20 cellular contexts compared by ENCODE assay signal in the genomic region with DNA sequence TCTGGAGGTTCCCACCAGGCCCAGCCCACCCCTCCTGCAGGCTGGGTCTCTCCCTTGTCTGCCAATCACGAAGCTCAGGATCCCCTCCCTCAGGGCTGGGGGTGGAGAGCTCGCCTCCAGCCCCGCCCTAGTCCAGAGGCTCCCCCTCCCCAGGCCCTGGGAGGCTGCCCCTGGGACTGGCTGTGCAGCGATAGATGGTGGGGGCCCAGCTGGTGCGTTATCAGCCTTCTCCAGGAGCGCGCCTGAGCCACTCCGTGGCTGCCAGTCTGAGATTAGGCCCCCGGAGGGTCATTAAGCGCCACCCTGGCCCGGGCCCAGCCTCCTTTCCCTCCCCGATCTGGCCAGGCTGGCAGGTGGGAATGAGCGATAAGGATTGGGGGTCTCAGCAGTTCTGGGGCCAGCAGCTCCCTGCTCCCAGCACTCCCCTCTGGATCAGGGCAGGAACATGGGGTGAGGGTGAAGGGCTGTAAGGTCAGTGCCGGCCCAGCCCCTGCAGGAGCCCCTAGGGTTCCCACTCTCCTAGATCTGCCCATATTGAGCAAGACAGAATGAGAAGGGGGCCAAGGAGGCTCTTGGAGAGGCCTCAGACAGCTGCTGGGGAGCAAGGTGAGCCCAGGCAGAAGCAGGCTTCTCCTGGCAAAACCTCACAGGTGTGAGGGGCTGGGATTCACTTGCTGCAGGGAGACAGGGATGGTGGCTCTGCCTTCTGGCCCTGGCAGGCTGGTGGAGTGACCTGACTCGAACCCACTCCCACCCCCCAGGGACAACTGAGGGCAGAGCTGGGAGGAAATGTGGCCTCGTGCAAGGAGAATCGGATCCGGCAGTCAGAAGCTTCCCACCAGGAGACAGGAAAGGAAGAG. TPM values are rescaled to one million over a fixed set of nuclear protein-coding genes. Genes with fewer than 3 reads are reported as not detected.
DNase-seq lines count a peak whose midpoint lies in the region; ATAC-seq, FAIRE-seq and TF ChIP-seq lines count a peak whose summit lies in the region.
"Had no signal": no experiment of that assay in that cellular context is flagged by ENCODE, and none has a peak within 500 bp of the region (broad histone marks: within the 10 kb centered on the region; RNA-seq: fewer than 3 reads in every experiment).

No MANE protein-coding gene starts in this region.

- no peaks in the 10 kb centered on the region for H3K9me1 ChIP-seq in endothelial cell of umbilical vein (replicated peaks; ENCODE audit: control insufficient read depth, extremely low read depth, insufficient read depth, low read length)

- no peak overlapping the region for H2BK120ac ChIP-seq in mesendoderm (ENCODE audit: low read depth, low read length)

- H3K27ac ChIP-seq in endothelial cell of umbilical vein (ENCODE audit: insufficient read depth, low read depth, low read length) (no peak overlapping the region), mesendoderm (ENCODE audit: low read depth, low read length) (no peak overlapping the region)
- H3K27ac ChIP-seq: BLaER1, neural progenitor cell, right atrium auricular region had no signal

- no peaks in the 10 kb centered on the region for H3K27me3 ChIP-seq in endothelial cell of umbilical vein (ENCODE audit: control insufficient read depth in 2 of 2, insufficient read depth in 2 of 2, low read length in 2 of 2)
- H3K27me3 ChIP-seq in mesendoderm (ENCODE audit: insufficient read depth, low read length, poor library complexity): no peaks in the 10 kb centered on the region
- H3K27me3 ChIP-seq: BLaER1, right atrium auricular region had no signal

- POLR2A ChIA-PET in endothelial cell of umbilical vein (lab: Charles Lee): no interaction called here

- no peak for TF ChIP-seq POLR2A in endothelial cell of umbilical vein (IDR thresholded peaks at IDR 0.05; ENCODE audit: low read depth, low read length)

- H2BK15ac ChIP-seq in mesendoderm (replicated peaks; ENCODE audit: low read depth): no peak overlapping the region

- no peak overlapping the region for H3K4me3 ChIP-seq in endothelial cell of umbilical vein (replicated peaks in 1 of 3; ENCODE audit: insufficient read depth in 1 of 3, low read depth in 1 of 3, low read length in 3 of 3)
- no peak overlapping the region for H3K4me3 ChIP-seq in mesendoderm (ENCODE audit: low read length)
- H3K4me3 ChIP-seq: BLaER1, neural progenitor cell, right atrium auricular region had no signal

- no peak overlapping the region for H4K5ac ChIP-seq in mesendoderm (ENCODE audit: low read length)

- H3K9me3 Mint-ChIP-seq in Calu3 (ENCODE audit: low read depth, unreplicated experiment): no peaks in the 10 kb centered on the region
- H3K9me3 Mint-ChIP-seq: activated naive CD8-positive, alpha-beta T cell treated with anti-CD3 and anti-CD28 coated beads for 36 hours had no signal

- BruUV-seq in Calu3 (replicated peaks; lab: Mats Ljungman, UMichigan) (no TSS peak), endothelial cell of umbilical vein (replicated peaks; lab: Mats Ljungman, UMichigan) (no TSS peak)

- no peak for FAIRE-seq in endothelial cell of umbilical vein (lab: Jason Lieb, UNC)

- H3K9ac ChIP-seq in endothelial cell of umbilical vein (replicated peaks; ENCODE audit: extremely low read depth, insufficient read depth, low read length) (no peak overlapping the region), mesendoderm (ENCODE audit: low read length) (no peak overlapping the region)
- H3K9ac ChIP-seq: BLaER1, neural progenitor cell had no signal

- H3K9me3 ChIP-seq in endothelial cell of umbilical vein (replicated peaks; ENCODE audit: control insufficient read depth, insufficient read depth, low read length): no peaks in the 10 kb centered on the region
- H3K9me3 ChIP-seq: BLaER1, right atrium auricular region had no signal

- H3K4me1 Mint-ChIP-seq in Calu3 (ENCODE audit: low read depth, unreplicated experiment): peaks cover 62% of the 10 kb centered on the region

- no peaks in the 10 kb centered on the region for H3K36me3 ChIP-seq in endothelial cell of umbilical vein (ENCODE audit: control insufficient read depth in 2 of 2, extremely low read depth in 1 of 2, insufficient read depth in 2 of 2, low read length in 2 of 2)
- no peaks in the 10 kb centered on the region for H3K36me3 ChIP-seq in mesendoderm (ENCODE audit: control insufficient read depth, insufficient read depth, low read length)
- H3K36me3 ChIP-seq: BLaER1, neural progenitor cell, right atrium auricular region had no signal

- H4K8ac ChIP-seq in mesendoderm (ENCODE audit: low read depth, low read length): no peak overlapping the region

- intact Hi-C loops in Calu3 (cut with micrococcal nuclease; ENCODE audit: unreplicated experiment): loop anchor here (10.0 kb wide), 1 partner anchor 153 kb away; a partner anchor contains a TSS
- intact Hi-C loops in endothelial cell of umbilical vein (cut with micrococcal nuclease): no loop called here

- no peak overlapping the region for H3K4ac ChIP-seq in mesendoderm (ENCODE audit: low read depth, low read length)

- DNase-seq in Calu3: no peak
- peak; percentile 26 for DNase-seq in NCI-H2171 (lab: John Stamatoyannopoulos, UW)
- DNase-seq in endothelial cell of umbilical vein (ENCODE audit: low read depth, low spot score): peak; percentile 43
- DNase-seq in mesendoderm: peak; percentile 36
- DNase-seq in activated naive CD4-positive, alpha-beta T cell treated with anti-CD3 and anti-CD28 coated beads, Interleukin-2, amount 50 U/mL, for 16 hours: no peak
- DNase-seq: activated CD4-positive, alpha-beta T cell treated with anti-CD3 and anti-CD28 coated beads for 48 hours; activated naive CD8-positive, alpha-beta T cell treated with anti-CD3 and anti-CD28 coated beads for 36 hours; activated T-cell treated with anti-CD3 and anti-CD28 coated beads, Interleukin-2, amount 50 U/mL, for 48 hours; DMS79; MM.1S; NCI-H2107; NK-92 treated with Interleukin-12 subunit alpha and Interleukin-12 subunit beta, amount 100 ng/mL, for 24 hours; substantia nigra; T-helper 17 cell had no signal

- H3K4me1 ChIP-seq in endothelial cell of umbilical vein (ENCODE audit: control insufficient read depth, extremely low read depth, insufficient read depth, low read length) (peaks cover 19% of the 10 kb centered on the region), mesendoderm (ENCODE audit: control insufficient read depth, low read depth, low read length) (peaks cover 3% of the 10 kb centered on the region)
- H3K4me1 ChIP-seq: neural progenitor cell had no signal

- dilution Hi-C loops in endothelial cell of umbilical vein (cut with MboI; ENCODE audit: extremely low pct_ligation_motif_present, low sequenced_read_pairs): no loop called here

- H3K79me2 ChIP-seq in endothelial cell of umbilical vein (ENCODE audit: control insufficient read depth, insufficient read depth, low read length) (no peaks in the 10 kb centered on the region), mesendoderm (ENCODE audit: control insufficient read depth, insufficient read depth, low read length) (no peaks in the 10 kb centered on the region)

- no peak overlapping the region for H3K18ac ChIP-seq in mesendoderm (ENCODE audit: low read length)

- peaks cover 70% of the 10 kb centered on the region for H3K36me3 Mint-ChIP-seq in Calu3 (ENCODE audit: insufficient read depth, unreplicated experiment)
- H3K36me3 Mint-ChIP-seq: activated naive CD8-positive, alpha-beta T cell treated with anti-CD3 and anti-CD28 coated beads for 36 hours; neural progenitor cell had no signal

- H3K4me2 ChIP-seq in endothelial cell of umbilical vein (ENCODE audit: insufficient read depth, low read length) (no peak overlapping the region), mesendoderm (ENCODE audit: low read length) (no peak overlapping the region)
- H3K4me2 ChIP-seq: BLaER1, neural progenitor cell had no signal

- peak overlapping the region; percentile 12 for H2AFZ ChIP-seq in endothelial cell of umbilical vein (ENCODE audit: low read depth, low read length)
- H2AFZ ChIP-seq: neural progenitor cell had no signal

- peak overlapping the region; percentile 2 for H3K4me3 Mint-ChIP-seq in Calu3 (ENCODE audit: low read depth, unreplicated experiment)
- H3K4me3 Mint-ChIP-seq: activated naive CD8-positive, alpha-beta T cell treated with anti-CD3 and anti-CD28 coated beads for 36 hours; neural progenitor cell; T-helper 17 cell had no signal

- no peaks in the 10 kb centered on the region for H3K79me1 ChIP-seq in mesendoderm (ENCODE audit: low read length)

- no peak overlapping the region for H2BK5ac ChIP-seq in mesendoderm (ENCODE audit: low read length)

- no peak for ATAC-seq in GM18520 (IDR thresholded peaks at IDR 0.05; ENCODE audit: unreplicated experiment)
- no peak for ATAC-seq in activated CD4-positive, CD25-positive, alpha-beta regulatory T cell treated with anti-CD3 and anti-CD28 coated beads, Interleukin-2, amount 50 U/mL, for 24 hours
- ATAC-seq: Right ventricle myocardium inferior, T-helper 17 cell had no signal

- H3K27me3 Mint-ChIP-seq in Calu3 (ENCODE audit: unreplicated experiment): no peaks in the 10 kb centered on the region

- H4K20me1 ChIP-seq in endothelial cell of umbilical vein (replicated peaks; ENCODE audit: control insufficient read depth, extremely low read depth, insufficient read depth, low read length): no peaks in the 10 kb centered on the region
- H4K20me1 ChIP-seq: BLaER1 had no signal

- no peak overlapping the region for H3K23ac ChIP-seq in mesendoderm (ENCODE audit: low read length)

- H3K27ac Mint-ChIP-seq in Calu3 (ENCODE audit: unreplicated experiment): peak overlapping the region; percentile 62
- H3K27ac Mint-ChIP-seq: activated naive CD8-positive, alpha-beta T cell treated with anti-CD3 and anti-CD28 coated beads for 36 hours; neural progenitor cell; T-helper 17 cell had no signal

- no CpG with 5 or more reads among the region's 18 CpGs for WGBS in mesendoderm (ENCODE audit: extremely low coverage, insufficient coverage, low lambda C conversion rate)

- CTCF ChIA-PET in Calu3 (lab: Charles Lee): interaction anchor here (0.7 to 1.8 kb wide), 5 partner anchors 9 to 82 kb away, joined by 3 to 9 read pairs (median 5); a partner anchor contains a TSS
- CTCF ChIA-PET in endothelial cell of umbilical vein (lab: Charles Lee): interaction anchor here (0.8 to 8.1 kb wide), 6 partner anchors 11 to 529 kb away, joined by 3 to 223 read pairs (median 13); a partner anchor contains a TSS

- TF ChIP-seq CTCF in Calu3 (IDR thresholded peaks at IDR 0.05; ENCODE audit: unreplicated experiment) (no peak), endothelial cell of umbilical vein (IDR thresholded peaks at IDR 0.05; ENCODE audit: extremely low read depth in 1 of 2, insufficient read depth in 1 of 2, low read depth in 1 of 2, low read length in 2 of 2) (no peak)

- no peak overlapping the region for H2AK5ac ChIP-seq in mesendoderm (ENCODE audit: low read length)

- H3K56ac ChIP-seq in mesendoderm (ENCODE audit: low read length): no peak overlapping the region

RNA-seq across cellular contexts. Expression of a gene that starts 8.5 kb away (rescaled TPM):
- total RNA-seq in Calu3 (2022): 231 and 327 TPM in 2 replicates
- total RNA-seq in endothelial cell of umbilical vein: not detected in 2 replicates
- polyA plus RNA-seq in endothelial cell of umbilical vein: 0.52 and 0.60 TPM in 2 replicates
- polyA plus RNA-seq in endothelial cell of umbilical vein (2011; cell fraction: cytosol; rRNA removed): 0.44 and 0.52 TPM in 2 replicates
- polyA plus RNA-seq in endothelial cell of umbilical vein (2011; cell fraction: nucleus; rRNA removed): 0.32 TPM in 1 of 2 replicates, not detected in the other
- not detected in 2 replicates for polyA plus RNA-seq in endothelial cell of umbilical vein (2012)
- 0.42 TPM in 1 of 2 replicates, not detected in the other for polyA minus RNA-seq in endothelial cell of umbilical vein
- not detected for polyA minus RNA-seq in endothelial cell of umbilical vein (2011; cell fraction: cytosol; rRNA and poly(A)+ RNA removed)
- 0.87 TPM in 1 of 2 replicates, not detected in the other for polyA minus RNA-seq in endothelial cell of umbilical vein (2011; cell fraction: nucleus; rRNA and poly(A)+ RNA removed)
- 0.06 TPM for polyA plus RNA-seq in mesendoderm (2013, experiment 1 of 2)
- not detected for polyA plus RNA-seq in mesendoderm (2013, experiment 2 of 2)
- total RNA-seq: activated naive CD8-positive, alpha-beta T cell treated with anti-CD3 and anti-CD28 coated beads for 36 hours; Right ventricle myocardium inferior had no signal

RNA-seq across cellular contexts. Expression of a gene that starts 44.1 kb away (rescaled TPM):
- total RNA-seq in Calu3 (2022) (not detected in 2 replicates), endothelial cell of umbilical vein (not detected in 2 replicates)
- polyA plus RNA-seq in endothelial cell of umbilical vein: not detected in 2 replicates
- polyA plus RNA-seq in endothelial cell of umbilical vein (2011; cell fraction: cytosol; rRNA removed): not detected in 2 replicates
- not detected in 2 replicates for polyA plus RNA-seq in endothelial cell of umbilical vein (2011; cell fraction: nucleus; rRNA removed)
- not detected in 2 replicates for polyA plus RNA-seq in endothelial cell of umbilical vein (2012)
- polyA minus RNA-seq in endothelial cell of umbilical vein: not detected in 2 replicates
- not detected for polyA minus RNA-seq in endothelial cell of umbilical vein (2011; cell fraction: cytosol; rRNA and poly(A)+ RNA removed)
- polyA minus RNA-seq in endothelial cell of umbilical vein (2011; cell fraction: nucleus; rRNA and poly(A)+ RNA removed): not detected in 2 replicates
- not detected for polyA plus RNA-seq in mesendoderm (2013, experiment 1 of 2)
- polyA plus RNA-seq in mesendoderm (2013, experiment 2 of 2): 0.03 TPM
- total RNA-seq: activated naive CD8-positive, alpha-beta T cell treated with anti-CD3 and anti-CD28 coated beads for 36 hours; right atrium auricular region; Right ventricle myocardium inferior; T-helper 17 cell had no signal

RNA-seq across cellular contexts. Expression of a gene that starts 50.7 kb away (rescaled TPM):
- total RNA-seq in Calu3 (2022): not detected in 2 replicates
- 50.2 and 52.4 TPM in 2 replicates for total RNA-seq in endothelial cell of umbilical vein
- polyA plus RNA-seq in endothelial cell of umbilical vein: 30.8 and 36.7 TPM in 2 replicates
- polyA plus RNA-seq in endothelial cell of umbilical vein (2011; cell fraction: cytosol; rRNA removed): 24.1 and 26.3 TPM in 2 replicates
- 82.5 and 84.2 TPM in 2 replicates for polyA plus RNA-seq in endothelial cell of umbilical vein (2011; cell fraction: nucleus; rRNA removed)
- 23.0 and 23.4 TPM in 2 replicates for polyA plus RNA-seq in endothelial cell of umbilical vein (2012)
- polyA minus RNA-seq in endothelial cell of umbilical vein: 60.3 and 68.1 TPM in 2 replicates
- not detected for polyA minus RNA-seq in endothelial cell of umbilical vein (2011; cell fraction: cytosol; rRNA and poly(A)+ RNA removed)
- polyA minus RNA-seq in endothelial cell of umbilical vein (2011; cell fraction: nucleus; rRNA and poly(A)+ RNA removed): 28.8 and 35.0 TPM in 2 replicates
- 0.06 TPM for polyA plus RNA-seq in mesendoderm (2013, experiment 1 of 2)
- 0.01 TPM for polyA plus RNA-seq in mesendoderm (2013, experiment 2 of 2)
- total RNA-seq: activated naive CD8-positive, alpha-beta T cell treated with anti-CD3 and anti-CD28 coated beads for 36 hours had no signal

Comparison
In these comparisons a context has a peak if more than half of its experiments do, and no peak if none do; other contexts are left out.
1. DNase-seq: peak in NCI-H2171 (single experiment), endothelial cell of umbilical vein (single experiment) and mesendoderm (single experiment); none in Calu3 (single experiment) and activated naive CD4-positive, alpha-beta T cell treated with anti-CD3 and anti-CD28 coated beads, Interleukin-2, amount 50 U/mL, for 16 hours (single experiment).
2. RNA of a gene that starts 8.5 kb away (total RNA-seq): 231 to 327 TPM in Calu3; not detected in endothelial cell of umbilical vein; every median in the first group is over 100 times any median in the second.
3. RNA of a gene that starts 50.7 kb away (total RNA-seq): 50.2 to 52.4 TPM in endothelial cell of umbilical vein; not detected in Calu3; every median in the first group is over 10 times any median in the second.